Comparison of ENCODE assay signal across 8 cellular contexts in genomic region chrX:115642895-115643530, GRCh38.
A peak's percentile ranks its signal among the peaks of the same experiment; 100 is the strongest.
DNase-seq lines count a peak whose midpoint lies in the region; ATAC-seq and TF ChIP-seq lines count a peak whose summit lies in the region.

No MANE protein-coding gene starts in this region.

- CTCF ChIA-PET in WTC11 (lab: Charles Lee), result interaction anchor here (0.6 to 2.6 kb wide), 11 partner anchors 10 to 312 kb away, joined by 3 to 14 read pairs (median 5); no protein-coding TSS in a partner anchor

- H3K4me3 Mint-ChIP-seq in WTC11, result no peak overlapping the region
- no peak overlapping the region for H3K4me3 Mint-ChIP-seq in progenitor cell of endocrine pancreas (ENCODE audit: low read depth)

- H3K27me3 Mint-ChIP-seq in WTC11 (ENCODE audit: low read depth) (peaks cover 3% of the 10 kb centered on the region; the same call in 1 of the 2 replicates), progenitor cell of endocrine pancreas (no peaks in the 10 kb centered on the region)

- H3K36me3 Mint-ChIP-seq in WTC11 (peaks cover 28% of the 10 kb centered on the region), progenitor cell of endocrine pancreas (ENCODE audit: insufficient read depth) (peaks cover 5% of the 10 kb centered on the region)

- POLR2A ChIA-PET in WTC11 (lab: Charles Lee), result interaction anchor here (0.6 kb wide), 1 partner anchor 315 kb away, joined by 4 read pairs; no protein-coding TSS in a partner anchor

- peak; percentile 73 for DNase-seq in AG10803 (ENCODE audit: low read depth)
- peak; percentile 64 for DNase-seq in GM04504 (ENCODE audit: low read depth)
- peak; percentile 0 for DNase-seq in NCI-H128 (lab: John Stamatoyannopoulos, UW; ENCODE audit: unreplicated experiment)
- peak; percentile 12 for DNase-seq in WTC11 (ENCODE audit: low spot score)
- peak; percentile 74 for DNase-seq in fibroblast of pulmonary artery (ENCODE audit: low read depth)
- DNase-seq in progenitor cell of endocrine pancreas (ENCODE audit: low spot score, unreplicated experiment), result peak; percentile 17
- DNase-seq in cerebellar nuclear complex (lab: John Stamatoyannopoulos, UW), result no peak

- H3K4me3 ChIP-seq in AG10803 (ENCODE audit: low read length) (no peak overlapping the region), fibroblast of pulmonary artery (replicated peaks; ENCODE audit: low read depth, low read length) (no peak overlapping the region)

- H3K4me1 Mint-ChIP-seq in WTC11, result peaks cover 25% of the 10 kb centered on the region
- no peaks in the 10 kb centered on the region for H3K4me1 Mint-ChIP-seq in progenitor cell of endocrine pancreas (ENCODE audit: low read depth)

- H3K27ac Mint-ChIP-seq in WTC11 (no peak overlapping the region), progenitor cell of endocrine pancreas (no peak overlapping the region)

- TF ChIP-seq CTCF in AG10803 (conservative IDR thresholded peaks at IDR 0.05; ENCODE audit: low read length), result peak; percentile 76
- peak; percentile 86 for TF ChIP-seq CTCF in WTC11 (IDR thresholded peaks at IDR 0.05)
- peak; percentile 66 for TF ChIP-seq CTCF in fibroblast of pulmonary artery (IDR thresholded peaks at IDR 0.05; ENCODE audit: low read length, missing control alignments)
- TF ChIP-seq CTCF in progenitor cell of endocrine pancreas (IDR thresholded peaks at IDR 0.05; ENCODE audit: unreplicated experiment), result peak; percentile 99

- ATAC-seq in WTC11 (no peak), HG02884 (IDR thresholded peaks at IDR 0.05; ENCODE audit: unreplicated experiment) (no peak)

- H3K9me3 Mint-ChIP-seq in WTC11, result no peaks in the 10 kb centered on the region
- H3K9me3 Mint-ChIP-seq in progenitor cell of endocrine pancreas (ENCODE audit: low read depth), result no peaks in the 10 kb centered on the region

TF ChIP-seq in WTC11, 78 proteins besides CTCF, POLR2A, EP300 and RAD21 (continues in another document):
- TF ChIP-seq ZNF425 (CRISPR knock-in tag; conservative IDR thresholded peaks at IDR 0.05) (no peak), ZNF671 (CRISPR knock-in tag; IDR thresholded peaks at IDR 0.05) (no peak), IRF2 (CRISPR knock-in tag; IDR thresholded peaks at IDR 0.05; ENCODE audit: borderline replicate concordance, low read depth) (no peak), STAT6 (CRISPR knock-in tag; conservative IDR thresholded peaks at IDR 0.05; ENCODE audit: low read depth) (no peak), ZNF138 (CRISPR knock-in tag; conservative IDR thresholded peaks at IDR 0.05) (no peak), JAZF1 (CRISPR knock-in tag; IDR thresholded peaks at IDR 0.05) (no peak), JUN (CRISPR knock-in tag; IDR thresholded peaks at IDR 0.05) (no peak), HMGXB4 (CRISPR knock-in tag; IDR thresholded peaks at IDR 0.05) (no peak), ATF1 (CRISPR knock-in tag; IDR thresholded peaks at IDR 0.05) (no peak), ZNF416 (CRISPR knock-in tag; IDR thresholded peaks at IDR 0.05) (no peak), SP1 (CRISPR knock-in tag; conservative IDR thresholded peaks at IDR 0.05) (no peak), PRRX2 (CRISPR knock-in tag; IDR thresholded peaks at IDR 0.05) (no peak), FOXP1 (CRISPR knock-in tag; IDR thresholded peaks at IDR 0.05; ENCODE audit: borderline replicate concordance) (no peak), E2F1 (CRISPR knock-in tag; IDR thresholded peaks at IDR 0.05) (no peak), AR (CRISPR knock-in tag; IDR thresholded peaks at IDR 0.05) (no peak), ZNF317 (CRISPR knock-in tag; IDR thresholded peaks at IDR 0.05; ENCODE audit: borderline replicate concordance, low read depth) (no peak), TCF7 (CRISPR knock-in tag; IDR thresholded peaks at IDR 0.05; ENCODE audit: low read depth) (no peak)

Comparison
In these comparisons a context has a peak if more than half of its experiments do, and no peak if none do; other contexts are left out.
1. DNase-seq: peak in AG10803 (single experiment), GM04504 (single experiment), NCI-H128 (single experiment), WTC11 (single experiment), fibroblast of pulmonary artery (single experiment) and progenitor cell of endocrine pancreas (single experiment); none in cerebellar nuclear complex (0 of 2).
2. Peak in every context shown above with its lines, with median percentiles within 50 percentile points of each other: CTCF ChIP-seq.